ENCODE assay signal across 23 cellular contexts in the genomic region with DNA sequence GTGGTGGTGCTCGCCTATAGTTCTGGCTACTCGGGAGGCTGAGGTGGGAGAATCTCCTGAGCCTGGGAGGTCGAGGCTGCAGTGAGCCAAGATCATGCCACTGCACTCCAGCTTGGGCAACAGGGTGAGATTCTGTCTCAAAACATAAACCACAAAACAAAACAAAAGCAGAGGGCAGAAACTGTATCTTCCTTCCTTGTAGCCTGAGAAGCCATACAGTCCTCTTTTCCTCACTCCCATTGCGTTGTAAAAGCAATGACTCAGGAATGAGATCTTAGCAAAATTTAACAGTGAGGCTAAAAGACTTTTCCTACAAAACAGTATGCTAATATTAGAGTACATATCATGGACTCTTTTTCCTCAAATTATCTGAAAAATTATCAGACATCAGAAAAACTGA.
"Had no signal": no experiment of that assay in that cellular context is flagged by ENCODE, and none has a peak within 500 bp of the region (broad histone marks: within the 10 kb centered on the region; RNA-seq: fewer than 3 reads in every experiment).

No MANE protein-coding gene starts in this region.

- H3K4me1 Mint-ChIP-seq: stimulated activated memory B cell treated with anti-CD40 and anti-IgM and Interleukin-4, amounts not matched to agents 10 μg/mL and 1 μg/mL and 100 μg/mL, for 72 hours had no signal

- H3K9me3 Mint-ChIP-seq: endodermal cell; immature natural killer cell; natural killer cell; neural crest cell; stimulated activated naive CD8-positive, alpha-beta T cell treated with anti-CD3 and anti-CD28 coated beads, Interleukin-15, Interleukin-2, amounts not matched to agents 100 ng/mL and 50 ng/mL, for 24 hours had no signal

- H3K36me3 ChIP-seq: pancreas, right lobe of liver, spleen, tibial artery, upper lobe of right lung had no signal

- H3K36me3 Mint-ChIP-seq: immature natural killer cell; natural killer cell; stimulated activated memory B cell treated with anti-CD40 and anti-IgM and Interleukin-4, amounts not matched to agents 10 μg/mL and 1 μg/mL and 100 μg/mL, for 72 hours had no signal

- H3K27me3 ChIP-seq: foreskin keratinocyte, pancreas, right lobe of liver, spleen, tibial artery, upper lobe of right lung had no signal

- H3K27ac Mint-ChIP-seq: endodermal cell; immature natural killer cell; natural killer cell; progenitor cell of endocrine pancreas; stimulated activated memory B cell treated with anti-CD40 and anti-IgM and Interleukin-4, amounts not matched to agents 10 μg/mL and 1 μg/mL and 100 μg/mL, for 72 hours; stimulated activated naive CD8-positive, alpha-beta T cell treated with anti-CD3 and anti-CD28 coated beads, Interleukin-15, Interleukin-2, amounts not matched to agents 100 ng/mL and 50 ng/mL, for 24 hours had no signal

- H3K4me3 Mint-ChIP-seq: endodermal cell; immature natural killer cell; natural killer cell; neural crest cell; stimulated activated memory B cell treated with anti-CD40 and anti-IgM and Interleukin-4, amounts not matched to agents 10 μg/mL and 1 μg/mL and 100 μg/mL, for 72 hours; stimulated activated naive CD8-positive, alpha-beta T cell treated with anti-CD3 and anti-CD28 coated beads, Interleukin-15, Interleukin-2, amounts not matched to agents 100 ng/mL and 50 ng/mL, for 24 hours had no signal

- H3K4me1 ChIP-seq: foreskin keratinocyte, pancreas, right lobe of liver, spleen, tibial artery, upper lobe of right lung had no signal

- H3K9me3 ChIP-seq: pancreas, right lobe of liver, spleen, tibial artery, upper lobe of right lung had no signal

- DNase-seq: effector CD4-positive, alpha-beta T cell; endodermal cell; erythroblast; foreskin keratinocyte; immature natural killer cell; left cardiac atrium; left ventricle myocardium superior; natural killer cell; nucleus accumbens; pancreas; retina; right lobe of liver; spleen; stimulated activated CD4-positive, alpha-beta T cell treated with anti-CD3 and anti-CD28 coated beads, Interleukin-15, amount 100 ng/mL, for 24 hours; stimulated activated CD4-positive, alpha-beta T cell treated with anti-CD3 and anti-CD28 coated beads, Interleukin-1b, Interleukin-23, amount 100 ng/mL, for 48 hours; stimulated activated CD4-positive, alpha-beta T cell treated with anti-CD3 and anti-CD28 coated beads, Interleukin-4, amount 100 ng/mL, for 24 hours; tibial artery; upper lobe of right lung had no signal

- H3K4me3 ChIP-seq: coronary artery, pancreas, right lobe of liver, spleen, tibial artery, upper lobe of right lung had no signal

- H3K27ac ChIP-seq: coronary artery, foreskin keratinocyte, pancreas, right lobe of liver, spleen, tibial artery, upper lobe of right lung had no signal
